In the genomic region with DNA sequence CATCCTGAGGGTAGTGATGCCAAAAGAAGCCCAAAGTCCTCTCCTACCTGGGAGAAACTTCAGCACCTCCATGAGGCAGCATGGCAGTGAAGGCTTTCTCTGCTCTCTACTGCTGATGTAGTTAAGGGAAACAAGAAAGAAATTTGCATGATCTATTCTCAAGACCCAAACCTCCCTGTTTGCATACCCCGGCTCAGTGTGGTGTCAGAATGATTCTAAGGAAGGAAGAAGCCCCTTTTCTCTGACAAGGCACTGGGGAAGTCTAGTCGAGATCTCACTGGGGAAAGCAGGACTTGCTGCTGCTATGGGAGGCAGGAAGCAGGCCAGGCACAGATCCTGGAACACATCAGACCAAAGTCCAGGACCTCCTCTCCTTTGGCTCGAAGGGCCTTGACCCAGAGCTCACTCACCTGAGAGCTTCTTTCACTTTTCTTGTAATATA, we compare ENCODE assay signal across 9 cellular contexts.
DNase-seq lines count a peak whose midpoint lies in the region; ATAC-seq and TF ChIP-seq lines count a peak whose summit lies in the region.
"Had no signal": no experiment of that assay in that cellular context is flagged by ENCODE, and none has a peak within 500 bp of the region (broad histone marks: within the 10 kb centered on the region; RNA-seq: fewer than 3 reads in every experiment).

No MANE protein-coding gene starts in this region.

- peaks cover 66% of the 10 kb centered on the region for H3K4me1 Mint-ChIP-seq in activated naive CD8-positive, alpha-beta T cell treated with anti-CD3 and anti-CD28 coated beads, Interleukin-2, amount 10 ng/mL, durations not matched to agents 7 days and 5 days

- H3K4me3 ChIP-seq in BE2C (ENCODE audit: low read depth, low read length): no peak overlapping the region

- POLR2A ChIA-PET in activated naive CD8-positive, alpha-beta T cell treated with anti-CD3 and anti-CD28 coated beads, Interleukin-2, amount 10 ng/mL, durations not matched to agents 7 days and 5 days (lab: Charles Lee): interaction anchor here (6.2 kb wide), 1 partner anchor 13 kb away, joined by 36 read pairs; no protein-coding TSS in a partner anchor

- peaks cover 10% of the 10 kb centered on the region for H3K36me3 Mint-ChIP-seq in activated naive CD8-positive, alpha-beta T cell treated with anti-CD3 and anti-CD28 coated beads, Interleukin-2, amount 10 ng/mL, durations not matched to agents 7 days and 5 days

- H3K4me1 ChIP-seq in BE2C: peaks cover 8% of the 10 kb centered on the region

- peak; percentile 38 for DNase-seq in ELF-1 (ENCODE audit: low read depth, low spot score)
- DNase-seq in activated naive CD8-positive, alpha-beta T cell treated with anti-CD3 and anti-CD28 coated beads, Interleukin-2, amount 10 ng/mL, durations not matched to agents 7 days and 5 days: no peak
- DNase-seq in ecto neural progenitor cell (ENCODE audit: low spot score): no peak
- no peak for DNase-seq in BE2C
- DNase-seq in HPDE6-E6E7 (ENCODE audit: extremely low spot score): no peak
- no peak for DNase-seq in NCI-H1105 (lab: John Stamatoyannopoulos, UW)
- DNase-seq: NCI-H524 had no signal

- no peaks in the 10 kb centered on the region for H3K9me3 Mint-ChIP-seq in activated naive CD8-positive, alpha-beta T cell treated with anti-CD3 and anti-CD28 coated beads, Interleukin-2, amount 10 ng/mL, durations not matched to agents 7 days and 5 days

- TF ChIP-seq CTCF in BE2C (IDR thresholded peaks at IDR 0.05; ENCODE audit: low read depth, low read length): no peak

- H3K27ac Mint-ChIP-seq in activated naive CD8-positive, alpha-beta T cell treated with anti-CD3 and anti-CD28 coated beads, Interleukin-2, amount 10 ng/mL, durations not matched to agents 7 days and 5 days: peak overlapping the region; percentile 83

- peaks cover 79% of the 10 kb centered on the region for H3K27me3 ChIP-seq in BE2C

- H3K9me3 ChIP-seq in BE2C: no peaks in the 10 kb centered on the region

- peak overlapping the region; percentile 67 for H3K4me3 Mint-ChIP-seq in activated naive CD8-positive, alpha-beta T cell treated with anti-CD3 and anti-CD28 coated beads, Interleukin-2, amount 10 ng/mL, durations not matched to agents 7 days and 5 days

- no peaks in the 10 kb centered on the region for H3K36me3 ChIP-seq in BE2C

- ATAC-seq in GM19372 (IDR thresholded peaks at IDR 0.05; ENCODE audit: low read depth, unreplicated experiment) (peak; percentile 77), HG03095 (IDR thresholded peaks at IDR 0.05; ENCODE audit: unreplicated experiment) (peak; percentile 83)
- ATAC-seq in activated naive CD8-positive, alpha-beta T cell treated with anti-CD3 and anti-CD28 coated beads, Interleukin-2, amount 10 ng/mL, durations not matched to agents 7 days and 5 days (ENCODE audit: low read depth): peak; percentile 17

- H3K27me3 Mint-ChIP-seq in activated naive CD8-positive, alpha-beta T cell treated with anti-CD3 and anti-CD28 coated beads, Interleukin-2, amount 10 ng/mL, durations not matched to agents 7 days and 5 days: no peaks in the 10 kb centered on the region

Comparison
In these comparisons a context has a peak if more than half of its experiments do, and no peak if none do; other contexts are left out.
1. ATAC-seq: peak in every context shown above with its lines; median percentile 83 in HG03095; 77 in GM19372; 17 in activated naive CD8-positive, alpha-beta T cell treated with anti-CD3 and anti-CD28 coated beads, Interleukin-2, amount 10 ng/mL, durations not matched to agents 7 days and 5 days.